Comparison of ENCODE assay signal across 1 cellular context in the genomic region with DNA sequence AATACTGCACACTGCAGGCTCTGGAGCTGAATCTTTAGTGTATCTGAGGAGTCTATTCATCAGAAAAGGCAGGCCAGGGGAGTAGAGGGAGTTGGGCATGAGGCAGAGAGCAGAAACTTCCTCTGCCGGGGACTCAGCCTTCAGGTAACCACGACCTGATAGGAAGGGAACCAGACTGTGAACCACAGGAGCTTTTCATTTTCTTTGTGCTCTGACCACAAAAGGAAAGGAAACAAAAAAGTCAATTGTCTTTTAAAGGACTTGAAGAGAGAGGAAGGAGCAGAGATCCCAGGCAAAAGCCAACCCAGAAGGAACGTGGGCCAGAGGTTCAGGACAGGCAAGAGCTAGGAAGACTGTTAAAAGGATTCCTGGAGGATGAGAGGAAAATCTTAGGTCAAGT.
TF ChIP-seq lines count a peak whose summit lies in the region.

No MANE protein-coding gene starts in this region.

TF ChIP-seq in GM23338, 12 proteins besides CTCF, POLR2A, EP300 and RAD21:
- TF ChIP-seq, protein P1, sequence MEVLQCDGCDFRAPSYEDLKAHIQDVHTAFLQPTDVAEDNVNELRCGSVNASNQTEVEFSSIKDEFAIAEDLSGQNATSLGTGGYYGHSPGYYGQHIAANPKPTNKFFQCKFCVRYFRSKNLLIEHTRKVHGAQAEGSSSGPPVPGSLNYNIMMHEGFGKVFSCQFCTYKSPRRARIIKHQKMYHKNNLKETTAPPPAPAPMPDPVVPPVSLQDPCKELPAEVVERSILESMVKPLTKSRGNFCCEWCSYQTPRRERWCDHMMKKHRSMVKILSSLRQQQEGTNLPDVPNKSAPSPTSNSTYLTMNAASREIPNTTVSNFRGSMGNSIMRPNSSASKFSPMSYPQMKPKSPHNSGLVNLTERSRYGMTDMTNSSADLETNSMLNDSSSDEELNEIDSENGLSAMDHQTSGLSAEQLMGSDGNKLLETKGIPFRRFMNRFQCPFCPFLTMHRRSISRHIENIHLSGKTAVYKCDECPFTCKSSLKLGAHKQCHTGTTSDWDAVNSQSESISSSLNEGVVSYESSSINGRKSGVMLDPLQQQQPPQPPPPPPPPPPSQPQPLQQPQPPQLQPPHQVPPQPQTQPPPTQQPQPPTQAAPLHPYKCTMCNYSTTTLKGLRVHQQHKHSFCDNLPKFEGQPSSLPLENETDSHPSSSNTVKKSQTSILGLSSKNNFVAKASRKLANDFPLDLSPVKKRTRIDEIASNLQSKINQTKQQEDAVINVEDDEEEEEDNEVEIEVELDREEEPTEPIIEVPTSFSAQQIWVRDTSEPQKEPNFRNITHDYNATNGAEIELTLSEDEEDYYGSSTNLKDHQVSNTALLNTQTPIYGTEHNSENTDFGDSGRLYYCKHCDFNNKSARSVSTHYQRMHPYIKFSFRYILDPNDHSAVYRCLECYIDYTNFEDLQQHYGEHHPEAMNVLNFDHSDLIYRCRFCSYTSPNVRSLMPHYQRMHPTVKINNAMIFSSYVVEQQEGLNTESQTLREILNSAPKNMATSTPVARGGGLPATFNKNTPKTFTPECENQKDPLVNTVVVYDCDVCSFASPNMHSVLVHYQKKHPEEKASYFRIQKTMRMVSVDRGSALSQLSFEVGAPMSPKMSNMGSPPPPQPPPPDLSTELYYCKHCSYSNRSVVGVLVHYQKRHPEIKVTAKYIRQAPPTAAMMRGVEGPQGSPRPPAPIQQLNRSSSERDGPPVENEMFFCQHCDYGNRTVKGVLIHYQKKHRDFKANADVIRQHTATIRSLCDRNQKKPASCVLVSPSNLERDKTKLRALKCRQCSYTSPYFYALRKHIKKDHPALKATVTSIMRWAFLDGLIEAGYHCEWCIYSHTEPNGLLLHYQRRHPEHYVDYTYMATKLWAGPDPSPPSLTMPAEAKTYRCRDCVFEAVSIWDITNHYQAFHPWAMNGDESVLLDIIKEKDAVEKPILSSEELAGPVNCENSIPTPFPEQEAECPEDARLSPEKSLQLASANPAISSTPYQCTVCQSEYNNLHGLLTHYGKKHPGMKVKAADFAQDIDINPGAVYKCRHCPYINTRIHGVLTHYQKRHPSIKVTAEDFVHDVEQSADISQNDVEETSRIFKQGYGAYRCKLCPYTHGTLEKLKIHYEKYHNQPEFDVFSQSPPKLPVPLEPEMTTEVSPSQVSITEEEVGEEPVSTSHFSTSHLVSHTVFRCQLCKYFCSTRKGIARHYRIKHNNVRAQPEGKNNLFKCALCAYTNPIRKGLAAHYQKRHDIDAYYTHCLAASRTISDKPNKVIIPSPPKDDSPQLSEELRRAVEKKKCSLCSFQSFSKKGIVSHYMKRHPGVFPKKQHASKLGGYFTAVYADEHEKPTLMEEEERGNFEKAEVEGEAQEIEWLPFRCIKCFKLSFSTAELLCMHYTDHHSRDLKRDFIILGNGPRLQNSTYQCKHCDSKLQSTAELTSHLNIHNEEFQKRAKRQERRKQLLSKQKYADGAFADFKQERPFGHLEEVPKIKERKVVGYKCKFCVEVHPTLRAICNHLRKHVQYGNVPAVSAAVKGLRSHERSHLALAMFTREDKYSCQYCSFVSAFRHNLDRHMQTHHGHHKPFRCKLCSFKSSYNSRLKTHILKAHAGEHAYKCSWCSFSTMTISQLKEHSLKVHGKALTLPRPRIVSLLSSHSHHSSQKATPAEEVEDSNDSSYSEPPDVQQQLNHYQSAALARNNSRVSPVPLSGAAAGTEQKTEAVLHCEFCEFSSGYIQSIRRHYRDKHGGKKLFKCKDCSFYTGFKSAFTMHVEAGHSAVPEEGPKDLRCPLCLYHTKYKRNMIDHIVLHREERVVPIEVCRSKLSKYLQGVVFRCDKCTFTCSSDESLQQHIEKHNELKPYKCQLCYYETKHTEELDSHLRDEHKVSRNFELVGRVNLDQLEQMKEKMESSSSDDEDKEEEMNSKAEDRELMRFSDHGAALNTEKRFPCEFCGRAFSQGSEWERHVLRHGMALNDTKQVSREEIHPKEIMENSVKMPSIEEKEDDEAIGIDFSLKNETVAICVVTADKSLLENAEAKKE (CRISPR knock-in tag; IDR thresholded peaks at IDR 0.05): peak; percentile 78; the same call in 1 of the 2 replicates
- no peak for TF ChIP-seq ZNF114 (CRISPR knock-in tag; IDR thresholded peaks at IDR 0.05)
